Comparison of ENCODE assay signal across 26 cellular contexts in the genomic region with DNA sequence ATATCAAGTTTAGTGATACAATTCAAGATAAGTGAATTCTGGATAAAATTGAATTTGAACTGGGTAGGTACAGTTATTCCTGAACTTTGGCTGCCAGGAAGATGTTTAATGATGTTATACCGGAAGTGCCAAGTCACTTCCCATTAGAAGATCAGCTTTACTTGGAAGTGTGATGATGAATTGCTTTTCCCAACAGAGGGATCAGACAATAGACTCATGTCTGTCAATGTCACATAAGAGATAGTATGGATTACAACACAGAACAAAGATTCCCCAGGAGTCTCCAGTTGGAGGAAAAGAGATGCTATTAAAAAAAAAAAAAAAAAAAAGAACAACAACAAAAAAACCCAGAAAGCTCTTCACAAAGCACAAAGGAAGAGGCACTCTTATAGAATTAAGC.
"Had no signal": no experiment of that assay in that cellular context is flagged by ENCODE, and none has a peak within 500 bp of the region (broad histone marks: within the 10 kb centered on the region; RNA-seq: fewer than 3 reads in every experiment).

No MANE protein-coding gene starts in this region.

- H3K4me1 ChIP-seq: suprapubic skin, testis, thyroid gland, tibial artery, tibial nerve, upper lobe of left lung, upper lobe of right lung, uterus, vagina had no signal

- H3K27me3 ChIP-seq: stomach, suprapubic skin, testis, thyroid gland, tibial artery, tibial nerve, transverse colon, upper lobe of left lung, upper lobe of right lung, uterus, vagina had no signal

- ATAC-seq: stimulated activated effector memory CD8-positive, alpha-beta T cell treated with anti-CD3 and anti-CD28 coated beads, Interleukin-12 subunit alpha, Interleukin-12 subunit beta, amount 100 ng/mL, for 72 hours; stimulated activated memory B cell treated with anti-CD40 and anti-IgM and Interleukin-4, amounts not matched to agents 10 μg/mL and 1 μg/mL and 100 μg/mL, for 72 hours; stimulated activated naive B cell treated with anti-CD40 and anti-IgM and Interleukin-4, amounts not matched to agents 10 μg/mL and 1 μg/mL and 100 μg/mL, for 72 hours; stimulated activated naive CD8-positive, alpha-beta T cell treated with anti-CD3 and anti-CD28 coated beads, Interleukin-15, amount 100 ng/mL, for 72 hours; stimulated activated naive CD8-positive, alpha-beta T cell treated with anti-CD3 and anti-CD28 coated beads, Interleukin-15, Interleukin-2, amounts not matched to agents 100 U/mL and 50 U/mL, for 24 hours; upper lobe of right lung had no signal

- H3K27ac ChIP-seq: stomach, suprapubic skin, testis, thoracic aorta, thyroid gland, tibial artery, tibial nerve, transverse colon, upper lobe of left lung, upper lobe of right lung, uterus, vagina had no signal

- DNase-seq: stimulated activated CD4-positive, alpha-beta T cell treated with anti-CD3 and anti-CD28 coated beads, Interleukin-2, amount 100 ng/mL, for 48 hours; stimulated activated CD4-positive, alpha-beta T cell treated with anti-CD3 and anti-CD28 coated beads, Interleukin-4, amount 100 ng/mL, for 1 hour; stimulated activated CD4-positive, alpha-beta T cell treated with anti-CD3 and anti-CD28 coated beads, Interleukin-4, amount 100 ng/mL, for 24 hours; stimulated activated CD4-positive, alpha-beta T cell treated with anti-CD3 and anti-CD28 coated beads, Interleukin-4, amount 100 ng/mL, for 4 hours; stimulated activated CD8-positive, alpha-beta memory T cell treated with anti-CD3 and anti-CD28 coated beads, Interleukin-4, amount 100 ng/mL, for 48 hours; stimulated activated naive B cell treated with anti-CD40 and anti-IgM and Interleukin-4, amounts not matched to agents 10 μg/mL and 1 μg/mL and 100 μg/mL, for 72 hours; stimulated activated naive CD4-positive, alpha-beta T cell; stimulated activated naive CD4-positive, alpha-beta T cell treated with Interleukin-2 at 50 U/mL for 16 hours; stimulated activated naive CD8-positive, alpha-beta T cell treated with anti-CD3 and anti-CD28 coated beads, Interleukin-15, amount 100 ng/mL, for 72 hours; stimulated activated naive CD8-positive, alpha-beta T cell treated with anti-CD3 and anti-CD28 coated beads, Interleukin-15, Interleukin-2, amounts not matched to agents 100 U/mL and 50 U/mL, for 24 hours; stomach; substantia nigra; testis; thyroid gland; tibial artery; transverse colon; trophoblast cell; upper lobe of left lung; upper lobe of right lung; uterus had no signal

- H3K9me3 ChIP-seq: suprapubic skin, testis, thoracic aorta, thyroid gland, tibial artery, tibial nerve, upper lobe of left lung, upper lobe of right lung, uterus, vagina had no signal

- H3K4me3 ChIP-seq: stomach, suprapubic skin, testis, thoracic aorta, thyroid gland, tibial artery, tibial nerve, transverse colon, upper lobe of left lung, upper lobe of right lung, uterus, vagina had no signal

- H3K36me3 ChIP-seq: stomach, suprapubic skin, thoracic aorta, thyroid gland, tibial artery, tibial nerve, transverse colon, upper lobe of left lung, upper lobe of right lung, uterus, vagina had no signal
